1 cellular context compared by ENCODE assay signal in the genomic region with DNA sequence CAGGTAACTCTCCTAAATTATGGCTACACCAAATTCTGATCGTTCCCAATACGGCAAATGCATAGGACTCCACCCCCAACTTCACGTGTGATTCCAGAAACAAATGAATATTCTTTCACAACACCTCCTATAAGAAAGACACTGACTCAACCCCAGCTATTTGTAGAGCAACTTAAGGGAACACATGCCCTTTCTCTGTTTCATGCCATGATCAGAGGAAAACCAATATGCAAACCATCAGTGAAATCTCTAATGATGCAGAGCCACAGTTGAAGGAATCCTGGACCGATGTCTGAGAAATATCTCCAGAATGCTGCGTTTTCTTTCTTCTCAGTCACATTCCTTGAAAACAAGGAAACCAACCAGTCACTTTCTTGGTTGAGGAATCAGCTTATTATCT.
TF ChIP-seq lines count a peak whose summit lies in the region.

No MANE protein-coding gene starts in this region.

TF ChIP-seq in H1, 55 proteins besides CTCF, POLR2A, EP300 and RAD21 (continued from another document):
- TF ChIP-seq, protein P1, sequence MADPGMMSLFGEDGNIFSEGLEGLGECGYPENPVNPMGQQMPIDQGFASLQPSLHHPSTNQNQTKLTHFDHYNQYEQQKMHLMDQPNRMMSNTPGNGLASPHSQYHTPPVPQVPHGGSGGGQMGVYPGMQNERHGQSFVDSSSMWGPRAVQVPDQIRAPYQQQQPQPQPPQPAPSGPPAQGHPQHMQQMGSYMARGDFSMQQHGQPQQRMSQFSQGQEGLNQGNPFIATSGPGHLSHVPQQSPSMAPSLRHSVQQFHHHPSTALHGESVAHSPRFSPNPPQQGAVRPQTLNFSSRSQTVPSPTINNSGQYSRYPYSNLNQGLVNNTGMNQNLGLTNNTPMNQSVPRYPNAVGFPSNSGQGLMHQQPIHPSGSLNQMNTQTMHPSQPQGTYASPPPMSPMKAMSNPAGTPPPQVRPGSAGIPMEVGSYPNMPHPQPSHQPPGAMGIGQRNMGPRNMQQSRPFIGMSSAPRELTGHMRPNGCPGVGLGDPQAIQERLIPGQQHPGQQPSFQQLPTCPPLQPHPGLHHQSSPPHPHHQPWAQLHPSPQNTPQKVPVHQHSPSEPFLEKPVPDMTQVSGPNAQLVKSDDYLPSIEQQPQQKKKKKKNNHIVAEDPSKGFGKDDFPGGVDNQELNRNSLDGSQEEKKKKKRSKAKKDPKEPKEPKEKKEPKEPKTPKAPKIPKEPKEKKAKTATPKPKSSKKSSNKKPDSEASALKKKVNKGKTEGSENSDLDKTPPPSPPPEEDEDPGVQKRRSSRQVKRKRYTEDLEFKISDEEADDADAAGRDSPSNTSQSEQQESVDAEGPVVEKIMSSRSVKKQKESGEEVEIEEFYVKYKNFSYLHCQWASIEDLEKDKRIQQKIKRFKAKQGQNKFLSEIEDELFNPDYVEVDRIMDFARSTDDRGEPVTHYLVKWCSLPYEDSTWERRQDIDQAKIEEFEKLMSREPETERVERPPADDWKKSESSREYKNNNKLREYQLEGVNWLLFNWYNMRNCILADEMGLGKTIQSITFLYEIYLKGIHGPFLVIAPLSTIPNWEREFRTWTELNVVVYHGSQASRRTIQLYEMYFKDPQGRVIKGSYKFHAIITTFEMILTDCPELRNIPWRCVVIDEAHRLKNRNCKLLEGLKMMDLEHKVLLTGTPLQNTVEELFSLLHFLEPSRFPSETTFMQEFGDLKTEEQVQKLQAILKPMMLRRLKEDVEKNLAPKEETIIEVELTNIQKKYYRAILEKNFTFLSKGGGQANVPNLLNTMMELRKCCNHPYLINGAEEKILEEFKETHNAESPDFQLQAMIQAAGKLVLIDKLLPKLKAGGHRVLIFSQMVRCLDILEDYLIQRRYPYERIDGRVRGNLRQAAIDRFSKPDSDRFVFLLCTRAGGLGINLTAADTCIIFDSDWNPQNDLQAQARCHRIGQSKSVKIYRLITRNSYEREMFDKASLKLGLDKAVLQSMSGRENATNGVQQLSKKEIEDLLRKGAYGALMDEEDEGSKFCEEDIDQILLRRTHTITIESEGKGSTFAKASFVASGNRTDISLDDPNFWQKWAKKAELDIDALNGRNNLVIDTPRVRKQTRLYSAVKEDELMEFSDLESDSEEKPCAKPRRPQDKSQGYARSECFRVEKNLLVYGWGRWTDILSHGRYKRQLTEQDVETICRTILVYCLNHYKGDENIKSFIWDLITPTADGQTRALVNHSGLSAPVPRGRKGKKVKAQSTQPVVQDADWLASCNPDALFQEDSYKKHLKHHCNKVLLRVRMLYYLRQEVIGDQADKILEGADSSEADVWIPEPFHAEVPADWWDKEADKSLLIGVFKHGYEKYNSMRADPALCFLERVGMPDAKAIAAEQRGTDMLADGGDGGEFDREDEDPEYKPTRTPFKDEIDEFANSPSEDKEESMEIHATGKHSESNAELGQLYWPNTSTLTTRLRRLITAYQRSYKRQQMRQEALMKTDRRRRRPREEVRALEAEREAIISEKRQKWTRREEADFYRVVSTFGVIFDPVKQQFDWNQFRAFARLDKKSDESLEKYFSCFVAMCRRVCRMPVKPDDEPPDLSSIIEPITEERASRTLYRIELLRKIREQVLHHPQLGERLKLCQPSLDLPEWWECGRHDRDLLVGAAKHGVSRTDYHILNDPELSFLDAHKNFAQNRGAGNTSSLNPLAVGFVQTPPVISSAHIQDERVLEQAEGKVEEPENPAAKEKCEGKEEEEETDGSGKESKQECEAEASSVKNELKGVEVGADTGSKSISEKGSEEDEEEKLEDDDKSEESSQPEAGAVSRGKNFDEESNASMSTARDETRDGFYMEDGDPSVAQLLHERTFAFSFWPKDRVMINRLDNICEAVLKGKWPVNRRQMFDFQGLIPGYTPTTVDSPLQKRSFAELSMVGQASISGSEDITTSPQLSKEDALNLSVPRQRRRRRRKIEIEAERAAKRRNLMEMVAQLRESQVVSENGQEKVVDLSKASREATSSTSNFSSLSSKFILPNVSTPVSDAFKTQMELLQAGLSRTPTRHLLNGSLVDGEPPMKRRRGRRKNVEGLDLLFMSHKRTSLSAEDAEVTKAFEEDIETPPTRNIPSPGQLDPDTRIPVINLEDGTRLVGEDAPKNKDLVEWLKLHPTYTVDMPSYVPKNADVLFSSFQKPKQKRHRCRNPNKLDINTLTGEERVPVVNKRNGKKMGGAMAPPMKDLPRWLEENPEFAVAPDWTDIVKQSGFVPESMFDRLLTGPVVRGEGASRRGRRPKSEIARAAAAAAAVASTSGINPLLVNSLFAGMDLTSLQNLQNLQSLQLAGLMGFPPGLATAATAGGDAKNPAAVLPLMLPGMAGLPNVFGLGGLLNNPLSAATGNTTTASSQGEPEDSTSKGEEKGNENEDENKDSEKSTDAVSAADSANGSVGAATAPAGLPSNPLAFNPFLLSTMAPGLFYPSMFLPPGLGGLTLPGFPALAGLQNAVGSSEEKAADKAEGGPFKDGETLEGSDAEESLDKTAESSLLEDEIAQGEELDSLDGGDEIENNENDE (IDR thresholded peaks at IDR 0.05; ENCODE audit: insufficient replicate concordance, low read length): no peak
- no peak for TF ChIP-seq POU5F1 (IDR thresholded peaks at IDR 0.05; ENCODE audit: low read depth, low read length)
- TF ChIP-seq YY1 (IDR thresholded peaks at IDR 0.05; ENCODE audit: low read depth, low read length): no peak
- TF ChIP-seq FOSL1 (IDR thresholded peaks at IDR 0.05; ENCODE audit: insufficient read depth, low read depth, low read length): no peak
- TF ChIP-seq TEAD4 (IDR thresholded peaks at IDR 0.05; ENCODE audit: low read depth, low read length): no peak
- no peak for TF ChIP-seq ZNF274 (IDR thresholded peaks at IDR 0.05; ENCODE audit: borderline replicate concordance, extremely low read depth, low read length)
